9 cellular contexts compared by ENCODE assay signal in the genomic region with DNA sequence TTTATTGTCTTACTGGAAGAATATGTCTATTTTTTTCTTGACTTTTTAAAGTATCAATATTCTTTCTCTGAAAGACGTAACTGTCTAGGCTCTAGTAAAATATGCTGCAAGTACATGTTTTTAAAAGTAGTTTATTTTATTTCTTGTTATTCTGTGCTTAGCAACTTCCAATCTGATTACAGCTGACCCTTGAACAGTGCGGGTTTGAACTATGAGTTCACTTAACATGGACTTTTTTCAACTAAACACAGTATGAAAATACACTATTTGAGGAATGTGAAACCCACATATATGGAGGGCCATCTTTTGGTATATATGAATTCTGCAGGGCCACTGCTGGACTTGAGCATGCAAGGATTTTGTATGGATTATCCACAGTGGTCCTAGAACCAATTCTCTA. TPM values are rescaled to one million over a fixed set of nuclear protein-coding genes. Genes with fewer than 3 reads are reported as not detected.
"Had no signal": no experiment of that assay in that cellular context is flagged by ENCODE, and none has a peak within 500 bp of the region (broad histone marks: within the 10 kb centered on the region; RNA-seq: fewer than 3 reads in every experiment).

No MANE protein-coding gene starts in this region.

- DNase-seq: GDM1, GF-D8 had no signal

- FAIRE-seq: G401.6, GM12878, GM12891, GM12892, GM18507, GM19239 had no signal

- H3K4me3 ChIP-seq: GM12878 had no signal

- ATAC-seq: GM12878 had no signal

RNA-seq across cellular contexts. Expression of gene GBP6, which starts 26.8 kb away (rescaled TPM):
- total RNA-seq: G401 had no signal
